In the genomic region with DNA sequence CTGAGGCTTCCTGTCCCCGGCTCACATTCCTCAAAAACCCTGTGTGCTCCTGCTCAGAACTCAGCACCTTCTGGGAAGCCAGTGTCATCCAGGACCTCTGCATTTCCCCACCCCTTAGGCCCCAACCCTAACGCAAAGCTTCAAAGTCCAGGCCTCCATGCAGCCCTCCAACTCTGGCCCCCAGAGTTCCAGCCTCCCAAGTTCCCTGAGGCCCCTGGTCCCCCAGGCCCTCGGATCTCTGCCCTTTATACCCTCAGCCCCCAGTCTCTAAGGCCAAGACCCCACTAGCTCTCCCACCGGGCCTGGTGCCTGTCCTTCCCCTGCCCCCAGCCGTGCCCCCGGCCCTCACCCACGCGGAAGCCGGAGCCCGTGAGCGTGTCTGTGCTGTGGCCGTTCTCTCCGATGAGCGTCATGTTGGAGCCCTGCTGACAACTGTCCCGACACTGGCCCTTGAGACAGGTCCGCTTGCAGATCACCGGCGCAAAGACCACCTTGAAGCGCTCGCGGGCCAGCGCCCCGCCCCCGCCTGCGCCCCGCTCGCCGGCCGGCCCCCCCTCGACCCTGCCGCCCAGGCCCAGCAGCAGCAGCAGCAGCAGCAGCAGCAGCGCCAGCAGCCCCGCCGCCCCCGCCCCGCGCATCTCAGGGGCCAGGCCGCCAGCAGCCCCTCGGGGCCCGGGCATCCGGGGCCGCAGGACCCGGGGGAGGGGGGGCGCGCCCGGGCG, we compare ENCODE assay signal across 1 cellular context.
TF ChIP-seq lines count a peak whose summit lies in the region.

No MANE protein-coding gene starts in this region.

TF ChIP-seq in IMR-90, 13 proteins besides CTCF, POLR2A, EP300 and RAD21 (continued from another document):
- TF ChIP-seq CEBPB (IDR thresholded peaks at IDR 0.05; ENCODE audit: low read depth, low read length) (no peak), NFE2L2 (IDR thresholded peaks at IDR 0.05; ENCODE audit: low read depth, low read length) (no peak)
